Comparison of ENCODE assay signal across 8 cellular contexts in genomic region chr16:89828199-89828869, GRCh38. TPM values are rescaled to one million over a fixed set of nuclear protein-coding genes. Genes with fewer than 3 reads are reported as not detected.
DNase-seq lines count a peak whose midpoint lies in the region; ATAC-seq and TF ChIP-seq lines count a peak whose summit lies in the region.

TSS of gene SPIRE2 (plus strand) at chr16:89828475. CDS start at chr16:89828551, 76 bp downstream.

- H3K4me1 Mint-ChIP-seq in endothelial cell (ENCODE audit: unreplicated experiment) (peaks cover 2% of the 10 kb centered on the region), mesothelial cell of epicardium (peaks cover 12% of the 10 kb centered on the region)

- H3K9me3 Mint-ChIP-seq in endothelial cell (ENCODE audit: unreplicated experiment): no peaks in the 10 kb centered on the region
- no peaks in the 10 kb centered on the region for H3K9me3 Mint-ChIP-seq in mesothelial cell of epicardium

- H3K36me3 Mint-ChIP-seq in endothelial cell (ENCODE audit: low read depth, unreplicated experiment) (no peaks in the 10 kb centered on the region), mesothelial cell of epicardium (no peaks in the 10 kb centered on the region)

- ATAC-seq in GM19397 (IDR thresholded peaks at IDR 0.05; ENCODE audit: unreplicated experiment): peak; percentile 46

- H3K27ac ChIP-seq in ACC112 (ENCODE audit: low read depth, low read length): peak within 1 kb of the TSS; percentile 12; the same call in 1 of the 2 replicates

- H3K27me3 Mint-ChIP-seq in endothelial cell (ENCODE audit: unreplicated experiment) (peaks cover 11% of the 10 kb centered on the region), mesothelial cell of epicardium (ENCODE audit: low read depth) (peaks cover 3% of the 10 kb centered on the region)

- no peak for TF ChIP-seq CTCF in endothelial cell (IDR thresholded peaks at IDR 0.05; ENCODE audit: unreplicated experiment)
- TF ChIP-seq CTCF in mesothelial cell of epicardium (IDR thresholded peaks at IDR 0.05; ENCODE audit: unreplicated experiment): no peak

- DNase-seq in NOMO-1 treated with DMSO at 0.1 percent for 48 hours (lab: John Stamatoyannopoulos, UW; ENCODE audit: unreplicated experiment) (peak; percentile 72), activated T-cell treated with anti-CD3 and anti-CD28 coated beads for 4 hours (peak; percentile 33), endothelial cell (ENCODE audit: low spot score) (peak; percentile 85), mesothelial cell of epicardium (ENCODE audit: low spot score in 2 of 2, unreplicated experiment in 2 of 2) (peak; percentile 86 to 92), epidermal melanocyte (ENCODE audit: insufficient read length, low spot score) (no peak)
- DNase-seq in stimulated activated CD8-positive, alpha-beta memory T cell treated with anti-CD3 and anti-CD28 coated beads, Interleukin-15, amount 100 ng/mL, for 4 hours (ENCODE audit: low read depth in 2 of 2): peak; percentile 24 to 40

- peak within 1 kb of the TSS; percentile 83 for H3K4me3 ChIP-seq in ACC112 (ENCODE audit: low read depth, low read length)

- H3K27me3 ChIP-seq in ACC112 (ENCODE audit: insufficient read depth, low read length): no peaks in the 10 kb centered on the region

- no peaks in the 10 kb centered on the region for H3K36me3 ChIP-seq in ACC112 (ENCODE audit: insufficient read depth, low read length)

- peaks cover 13% of the 10 kb centered on the region for H3K4me1 ChIP-seq in ACC112 (ENCODE audit: control insufficient read depth, insufficient read depth, low read length, unreplicated experiment)

- H3K79me2 ChIP-seq in ACC112 (ENCODE audit: control insufficient read depth, insufficient read depth, low read length, unreplicated experiment): no peaks in the 10 kb centered on the region

- H2AFZ ChIP-seq in ACC112 (ENCODE audit: low read length, unreplicated experiment): peak within 1 kb of the TSS; percentile 38

- H3K27ac Mint-ChIP-seq in endothelial cell (ENCODE audit: unreplicated experiment) (peak within 1 kb of the TSS; percentile 48), mesothelial cell of epicardium (peak within 1 kb of the TSS; percentile 56)

- peak within 1 kb of the TSS; percentile 94 for H3K4me3 Mint-ChIP-seq in endothelial cell (ENCODE audit: unreplicated experiment)
- peak within 1 kb of the TSS; percentile 71 for H3K4me3 Mint-ChIP-seq in mesothelial cell of epicardium

RNA-seq across cellular contexts. Expression of gene SPIRE2, which starts in this region (rescaled TPM):
- total RNA-seq in endothelial cell (ENCODE audit: unreplicated experiment): 7.9 TPM
- 4.9 to 6.8 TPM (median 5.5 TPM) in 3 replicates for total RNA-seq in mesothelial cell of epicardium
